ENCODE assay signal across 25 cellular contexts in the genomic region with DNA sequence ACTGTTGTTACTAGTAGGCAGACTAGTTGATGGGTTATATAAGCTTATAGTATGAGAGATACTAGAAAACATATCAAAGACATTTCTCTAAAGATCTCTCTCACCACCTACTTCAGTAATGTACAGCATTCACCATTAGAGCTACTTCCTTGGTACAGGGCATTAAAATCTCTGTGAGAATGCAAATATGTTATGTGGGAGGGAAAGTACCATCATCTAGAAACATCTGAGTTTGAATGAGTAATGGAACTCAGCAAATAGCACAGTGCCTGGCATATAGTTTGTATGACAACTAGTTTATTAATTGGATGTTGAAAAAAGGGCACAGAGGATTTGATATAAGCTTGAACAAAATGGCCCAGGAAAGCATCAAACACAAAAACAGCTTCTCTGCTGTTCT.
"Had no signal": no experiment of that assay in that cellular context is flagged by ENCODE, and none has a peak within 500 bp of the region (broad histone marks: within the 10 kb centered on the region; RNA-seq: fewer than 3 reads in every experiment).

No MANE protein-coding gene starts in this region.

- DNase-seq: activated CD4-positive, alpha-beta T cell treated with anti-CD3 and anti-CD28 coated beads, Interleukin-2, amount 50 U/mL, for 4 hours; activated CD4-positive, CD25-positive, alpha-beta regulatory T cell treated with anti-CD3 and anti-CD28 coated beads, Interleukin-2, amount 50 U/mL, for 72 hours; activated naive CD4-positive, alpha-beta T cell treated with Interleukin-2 at 50 U/mL for 16 hours; activated naive CD8-positive, alpha-beta T cell treated with anti-CD3 and anti-CD28 coated beads, Interleukin-2, amount 10 ng/mL, durations not matched to agents 7 days and 5 days; amygdala; effector memory CD4-positive, alpha-beta T cell; heart right ventricle; left ventricle myocardium inferior; mammary epithelial cell; midbrain; right lobe of liver; small intestine; stimulated activated CD4-positive, alpha-beta T cell treated with anti-CD3 and anti-CD28 coated beads, Interleukin-15, amount 100 ng/mL, for 24 hours; stimulated activated CD4-positive, alpha-beta T cell treated with anti-CD3 and anti-CD28 coated beads, Interleukin-4, amount 100 ng/mL, for 1 hour; stimulated activated naive CD8-positive, alpha-beta T cell treated with anti-CD3 and anti-CD28 coated beads, Interleukin-15, amount 100 ng/mL, for 72 hours; transverse colon had no signal

- H3K9me3 ChIP-seq: esophagus muscularis mucosa, gastroesophageal sphincter, heart right ventricle, left ventricle myocardium inferior, right lobe of liver, suprapubic skin, transverse colon had no signal

- ATAC-seq: gastroesophageal sphincter; heart right ventricle; right lobe of liver; stimulated activated naive CD8-positive, alpha-beta T cell treated with anti-CD3 and anti-CD28 coated beads, Interleukin-15, amount 100 ng/mL, for 72 hours had no signal

- H3K4me3 ChIP-seq: cardiac muscle cell, esophagus muscularis mucosa, gastroesophageal sphincter, heart right ventricle, left ventricle myocardium inferior, right lobe of liver, suprapubic skin, transverse colon had no signal

- H3K27ac Mint-ChIP-seq: activated naive CD8-positive, alpha-beta T cell treated with anti-CD3 and anti-CD28 coated beads, Interleukin-2, amount 10 ng/mL, durations not matched to agents 7 days and 5 days; activated T-helper 2 cell treated with anti-CD3 and anti-CD28 coated beads, Interferon-gamma antibody, Interleukin-2, Interleukin-4, amounts not matched to agents 10 μg/mL and 5 μg/mL and 100 μg/mL, durations not matched to agents 14 hours and 24 hours and 36 hours; dendritic cell treated with granulocyte-macrophage colony-stimulating factor and Interleukin-4, amounts not matched to agents 40 ng/mL and 50 ng/mL, for 4 days; nephron; stimulated activated naive CD8-positive, alpha-beta T cell treated with anti-CD3 and anti-CD28 coated beads, Interleukin-15, amount 100 ng/mL, for 72 hours had no signal

- H3K27me3 Mint-ChIP-seq: activated naive CD8-positive, alpha-beta T cell treated with anti-CD3 and anti-CD28 coated beads, Interleukin-2, amount 10 ng/mL, durations not matched to agents 7 days and 5 days; dendritic cell treated with granulocyte-macrophage colony-stimulating factor and Interleukin-4, amounts not matched to agents 40 ng/mL and 50 ng/mL, for 4 days; stimulated activated naive CD8-positive, alpha-beta T cell treated with anti-CD3 and anti-CD28 coated beads, Interleukin-15, amount 100 ng/mL, for 72 hours had no signal

- H3K36me3 Mint-ChIP-seq: activated naive CD8-positive, alpha-beta T cell treated with anti-CD3 and anti-CD28 coated beads, Interleukin-2, amount 10 ng/mL, durations not matched to agents 7 days and 5 days had no signal

- H2AFZ ChIP-seq: parathyroid adenoma had no signal

- H3K36me3 ChIP-seq: cardiac muscle cell, esophagus muscularis mucosa, gastroesophageal sphincter, heart right ventricle, left ventricle myocardium inferior, right lobe of liver, suprapubic skin, transverse colon had no signal

- H3K4me1 ChIP-seq: esophagus muscularis mucosa, gastroesophageal sphincter, heart right ventricle, left ventricle myocardium inferior, parathyroid adenoma, right lobe of liver, suprapubic skin, transverse colon had no signal

- H3K9me3 Mint-ChIP-seq: activated naive CD8-positive, alpha-beta T cell treated with anti-CD3 and anti-CD28 coated beads, Interleukin-2, amount 10 ng/mL, durations not matched to agents 7 days and 5 days; activated T-helper 2 cell treated with anti-CD3 and anti-CD28 coated beads, Interferon-gamma antibody, Interleukin-2, Interleukin-4, amounts not matched to agents 10 μg/mL and 5 μg/mL and 100 μg/mL, durations not matched to agents 14 hours and 24 hours and 36 hours; dendritic cell treated with granulocyte-macrophage colony-stimulating factor and Interleukin-4, amounts not matched to agents 40 ng/mL and 50 ng/mL, for 4 days; stimulated activated naive CD8-positive, alpha-beta T cell treated with anti-CD3 and anti-CD28 coated beads, Interleukin-15, amount 100 ng/mL, for 72 hours had no signal

- H3K79me2 ChIP-seq: parathyroid adenoma had no signal

- H3K9ac ChIP-seq: parathyroid adenoma had no signal

- H3K4me3 Mint-ChIP-seq: activated naive CD8-positive, alpha-beta T cell treated with anti-CD3 and anti-CD28 coated beads, Interleukin-2, amount 10 ng/mL, durations not matched to agents 7 days and 5 days; dendritic cell treated with granulocyte-macrophage colony-stimulating factor and Interleukin-4, amounts not matched to agents 40 ng/mL and 50 ng/mL, for 4 days; nephron; stimulated activated naive CD8-positive, alpha-beta T cell treated with anti-CD3 and anti-CD28 coated beads, Interleukin-15, amount 100 ng/mL, for 72 hours had no signal

- H3K4me1 Mint-ChIP-seq: activated naive CD8-positive, alpha-beta T cell treated with anti-CD3 and anti-CD28 coated beads, Interleukin-2, amount 10 ng/mL, durations not matched to agents 7 days and 5 days; nephron; stimulated activated naive CD8-positive, alpha-beta T cell treated with anti-CD3 and anti-CD28 coated beads, Interleukin-15, amount 100 ng/mL, for 72 hours had no signal

- H3K27ac ChIP-seq: cardiac muscle cell, esophagus muscularis mucosa, gastroesophageal sphincter, heart right ventricle, left ventricle myocardium inferior, parathyroid adenoma, right lobe of liver, suprapubic skin, transverse colon, VCaP had no signal

- H3K27me3 ChIP-seq: cardiac muscle cell, esophagus muscularis mucosa, gastroesophageal sphincter, heart right ventricle, right lobe of liver, suprapubic skin, transverse colon had no signal
